7 cellular contexts compared by ENCODE assay signal in genomic region chr11:64917663-64917995, GRCh38. TPM values are rescaled to one million over a fixed set of nuclear protein-coding genes. Genes with fewer than 3 reads are reported as not detected.
DNase-seq lines count a peak whose midpoint lies in the region; ATAC-seq and TF ChIP-seq lines count a peak whose summit lies in the region.

No MANE protein-coding gene starts in this region.

- peak overlapping the region; percentile 76 for H3K9ac ChIP-seq in iPS-18a (ENCODE audit: low read length)

- peaks cover 4% of the 10 kb centered on the region for H3K36me3 Mint-ChIP-seq in activated T-helper 17 cell treated with anti-CD3 and anti-CD28 coated beads, Interleukin-2, amount 50 U/mL, for 72 hours (ENCODE audit: low read depth)
- H3K36me3 Mint-ChIP-seq in stimulated activated naive B cell treated with anti-CD40 and anti-IgM and Interleukin-4, amounts not matched to agents 10 μg/mL and 1 μg/mL and 100 μg/mL, for 72 hours = peaks cover 6 to 14% of the 10 kb centered on the region in 2 donors

- H3K4me3 ChIP-seq in iPS-18a (ENCODE audit: low read length) = peak overlapping the region; percentile 87

- CTCF ChIA-PET in GM10248 (lab: Yijun Ruan, JAX) = interaction anchor here (0.6 to 1.4 kb wide), 3 partner anchors 8 to 30 kb away, joined by 3 read pairs; no protein-coding TSS in a partner anchor

- H3K27ac Mint-ChIP-seq in activated T-helper 17 cell treated with anti-CD3 and anti-CD28 coated beads, Interleukin-2, amount 50 U/mL, for 72 hours = peak overlapping the region; percentile 97
- H3K27ac Mint-ChIP-seq in stimulated activated naive B cell treated with anti-CD40 and anti-IgM and Interleukin-4, amounts not matched to agents 10 μg/mL and 1 μg/mL and 100 μg/mL, for 72 hours = peak overlapping the region; percentile 93

- H3K27me3 ChIP-seq in iPS-18a (ENCODE audit: control insufficient read depth, insufficient read depth, low read length) = no peaks in the 10 kb centered on the region

- ATAC-seq in activated T-helper 17 cell treated with anti-CD3 and anti-CD28 coated beads, Interleukin-2, amount 50 U/mL, for 72 hours (replicated peaks) = no peak
- no peak for ATAC-seq in stimulated activated naive B cell treated with anti-CD40 and anti-IgM and Interleukin-4, amounts not matched to agents 10 μg/mL and 1 μg/mL and 100 μg/mL, for 72 hours (replicated peaks)
- ATAC-seq in HG02884 (IDR thresholded peaks at IDR 0.05; ENCODE audit: unreplicated experiment) = no peak

- DNase-seq in HT-29 (ENCODE audit: low spot score) (peak; percentile 19), GM10248 (ENCODE audit: extremely low spot score) (no peak), GM19240 (ENCODE audit: insufficient read length, low spot score) (no peak)
- DNase-seq in stimulated activated naive B cell treated with anti-CD40 and anti-IgM and Interleukin-4, amounts not matched to agents 10 μg/mL and 1 μg/mL and 100 μg/mL, for 72 hours = no peak

- peak overlapping the region; percentile 95 for H3K4me3 Mint-ChIP-seq in activated T-helper 17 cell treated with anti-CD3 and anti-CD28 coated beads, Interleukin-2, amount 50 U/mL, for 72 hours
- H3K4me3 Mint-ChIP-seq in stimulated activated naive B cell treated with anti-CD40 and anti-IgM and Interleukin-4, amounts not matched to agents 10 μg/mL and 1 μg/mL and 100 μg/mL, for 72 hours = peak overlapping the region; percentile 89 to 92

- peaks cover 9% of the 10 kb centered on the region for H3K4me1 ChIP-seq in iPS-18a (ENCODE audit: control insufficient read depth, low read depth, low read length)

- no peaks in the 10 kb centered on the region for H3K27me3 Mint-ChIP-seq in activated T-helper 17 cell treated with anti-CD3 and anti-CD28 coated beads, Interleukin-2, amount 50 U/mL, for 72 hours
- no peaks in the 10 kb centered on the region for H3K27me3 Mint-ChIP-seq in stimulated activated naive B cell treated with anti-CD40 and anti-IgM and Interleukin-4, amounts not matched to agents 10 μg/mL and 1 μg/mL and 100 μg/mL, for 72 hours

- POLR2A ChIA-PET in GM10248 (lab: Yijun Ruan, JAX) = no interaction called here

- peaks cover 16% of the 10 kb centered on the region for H3K4me1 Mint-ChIP-seq in activated T-helper 17 cell treated with anti-CD3 and anti-CD28 coated beads, Interleukin-2, amount 50 U/mL, for 72 hours
- peaks cover 25 to 35% of the 10 kb centered on the region in 2 donors for H3K4me1 Mint-ChIP-seq in stimulated activated naive B cell treated with anti-CD40 and anti-IgM and Interleukin-4, amounts not matched to agents 10 μg/mL and 1 μg/mL and 100 μg/mL, for 72 hours

- no peak for TF ChIP-seq CTCF in GM10248 (IDR thresholded peaks at IDR 0.05; ENCODE audit: control extremely low read depth, extremely low read depth, low read depth, missing control alignments)

- H3K27ac ChIP-seq in iPS-18a (ENCODE audit: low read length) = peak overlapping the region; percentile 76

- H3K9me3 Mint-ChIP-seq in activated T-helper 17 cell treated with anti-CD3 and anti-CD28 coated beads, Interleukin-2, amount 50 U/mL, for 72 hours = no peaks in the 10 kb centered on the region
- no peaks in the 10 kb centered on the region for H3K9me3 Mint-ChIP-seq in stimulated activated naive B cell treated with anti-CD40 and anti-IgM and Interleukin-4, amounts not matched to agents 10 μg/mL and 1 μg/mL and 100 μg/mL, for 72 hours

- peaks cover 4% of the 10 kb centered on the region for H3K36me3 ChIP-seq in iPS-18a (ENCODE audit: control insufficient read depth, low read depth, low read length)

- no peaks in the 10 kb centered on the region for H3K9me3 ChIP-seq in iPS-18a (ENCODE audit: control insufficient read depth, low read depth, low read length)

RNA-seq across cellular contexts. Expression of gene ATG2A, which starts 0.6 kb away (rescaled TPM):
- total RNA-seq in HT-29 (2014; rRNA removed; shearing (Covaris generic)) = 47.1 and 50.5 TPM in 2 replicates
- 10 to 100 TPM; 20.9 to 23.1 TPM for total RNA-seq in activated T-helper 17 cell treated with anti-CD3 and anti-CD28 coated beads, Interleukin-2, amount 50 U/mL, for 72 hours

RNA-seq across cellular contexts. Expression of gene PPP2R5B, which starts 6.9 kb away (rescaled TPM):
- total RNA-seq in HT-29 (2014; rRNA removed; shearing (Covaris generic)) = 7.9 and 8.9 TPM in 2 replicates
- total RNA-seq in activated T-helper 17 cell treated with anti-CD3 and anti-CD28 coated beads, Interleukin-2, amount 50 U/mL, for 72 hours = 10 to 100 TPM; 14.6 to 43.0 TPM

RNA-seq across cellular contexts. Expression of gene GPHA2, which starts 18.1 kb away (rescaled TPM):
- total RNA-seq in HT-29 (2014; rRNA removed; shearing (Covaris generic)) = not detected in 2 replicates
- under 1 TPM in 1 of 2 donors, not detected in 1; 0.43 TPM for total RNA-seq in activated T-helper 17 cell treated with anti-CD3 and anti-CD28 coated beads, Interleukin-2, amount 50 U/mL, for 72 hours

RNA-seq across cellular contexts. Expression of gene EHD1, which starts 39.2 kb away (rescaled TPM):
- total RNA-seq in HT-29 (2014; rRNA removed; shearing (Covaris generic)) = 118 and 123 TPM in 2 replicates
- 100 to 1,000 TPM in 1 of 2 donors, 10 to 100 TPM in 1; 96.5 to 107 TPM for total RNA-seq in activated T-helper 17 cell treated with anti-CD3 and anti-CD28 coated beads, Interleukin-2, amount 50 U/mL, for 72 hours

RNA-seq across cellular contexts. Expression of gene MAJIN, which starts 54.3 kb away (rescaled TPM):
- total RNA-seq in HT-29 (2014; rRNA removed; shearing (Covaris generic)) = not detected in 2 replicates
- 1 to 10 TPM in 1 of 2 donors, not detected in 1; 1.1 TPM for total RNA-seq in activated T-helper 17 cell treated with anti-CD3 and anti-CD28 coated beads, Interleukin-2, amount 50 U/mL, for 72 hours
